ENCODE assay signal across 8 cellular contexts in the genomic region with DNA sequence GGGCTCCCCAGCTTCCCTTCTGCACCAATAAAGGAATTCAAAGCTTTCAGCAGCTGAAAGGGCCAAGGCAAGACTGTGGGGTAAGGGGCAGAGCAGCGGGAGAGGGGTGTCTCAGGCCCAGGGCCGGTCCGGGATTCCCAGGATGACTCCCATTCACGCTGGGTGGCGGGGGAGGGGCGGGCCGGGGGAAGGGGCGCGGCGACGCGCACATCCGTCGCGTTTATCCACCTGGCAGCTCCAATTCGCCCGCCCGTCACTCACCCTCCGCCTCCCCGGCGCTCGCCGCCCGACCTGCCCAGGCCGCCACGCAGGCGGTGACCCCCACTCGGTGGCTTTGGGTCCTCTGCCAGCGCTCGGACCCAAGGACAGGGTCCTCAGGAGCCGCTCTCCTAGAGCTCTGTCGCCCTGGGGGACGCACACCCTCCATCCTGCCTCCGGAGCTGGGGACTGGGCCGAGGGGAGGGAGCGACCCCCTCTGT. TPM values are rescaled to one million over a fixed set of nuclear protein-coding genes. Genes with fewer than 3 reads are reported as not detected.
DNase-seq lines count a peak whose midpoint lies in the region; ATAC-seq and TF ChIP-seq lines count a peak whose summit lies in the region.

No MANE protein-coding gene starts in this region.

- WGBS in SK-N-SH (ENCODE audit: low lambda C conversion rate): 51% methylated on average over 27 of the region's 36 CpGs

- H4K20me1 ChIP-seq in SK-N-SH (ENCODE audit: insufficient read depth): peaks cover 10% of the 10 kb centered on the region; the same call in 1 of the 2 replicates

- H3K79me2 ChIP-seq in SK-N-SH (ENCODE audit: insufficient read depth): peaks cover 18% of the 10 kb centered on the region; the same call in 1 of the 2 replicates

- POLR2A ChIA-PET in SK-N-SH (lab: Yijun Ruan, JAX): no interaction called here

- TF ChIP-seq CTCF in SK-N-SH (IDR thresholded peaks at IDR 0.05) (no peak), foreskin fibroblast (IDR thresholded peaks at IDR 0.05; ENCODE audit: low read depth, low read length) (no peak)

- H2AFZ ChIP-seq in SK-N-SH (ENCODE audit: low read depth): peak overlapping the region; percentile 94; the same call in 1 of the 2 replicates

- H3K9me2 ChIP-seq in SK-N-SH: no peaks in the 10 kb centered on the region

- H3K9me3 ChIP-seq in SK-N-SH: no peaks in the 10 kb centered on the region

- peak overlapping the region in 1 of 2 experiments; percentile 56; a peak in 1 of 4 replicates for H3K27ac ChIP-seq in SK-N-SH (ENCODE audit: low read depth in 2 of 2, low read length in 1 of 2)
- no peak overlapping the region for H3K27ac ChIP-seq in rectal smooth muscle tissue (ENCODE audit: low read depth, low read length)

- peaks cover 0 to 2% of the 10 kb centered on the region in 2 experiments for H3K36me3 ChIP-seq in SK-N-SH (replicated peaks in 1 of 2; ENCODE audit: control insufficient read depth in 1 of 2, insufficient read depth in 2 of 2, low read length in 1 of 2)
- H3K36me3 ChIP-seq in rectal smooth muscle tissue (ENCODE audit: control insufficient read depth, insufficient read depth, low read length): no peaks in the 10 kb centered on the region

- no peak for ATAC-seq in HG02588 (IDR thresholded peaks at IDR 0.05; ENCODE audit: unreplicated experiment)

- H3K9ac ChIP-seq in SK-N-SH (peak overlapping the region; percentile 60; the same call in 1 of the 2 replicates), rectal smooth muscle tissue (ENCODE audit: low read length) (no peak overlapping the region)

- H3F3A ChIP-seq in SK-N-SH (replicated peaks; ENCODE audit: insufficient read depth): peaks cover 5% of the 10 kb centered on the region

- H3K27me3 ChIP-seq in SK-N-SH (ENCODE audit: insufficient read depth) (no peaks in the 10 kb centered on the region), rectal smooth muscle tissue (ENCODE audit: control insufficient read depth, insufficient read depth, low read length) (peaks cover 27% of the 10 kb centered on the region)

- peaks cover 29 to 53% of the 10 kb centered on the region in 2 experiments for H3K4me1 ChIP-seq in SK-N-SH (ENCODE audit: control insufficient read depth in 1 of 2, insufficient read depth in 2 of 2, low read depth in 1 of 2, low read length in 1 of 2)
- H3K4me1 ChIP-seq in rectal smooth muscle tissue (ENCODE audit: control insufficient read depth, insufficient read depth, low read length): peaks cover 6% of the 10 kb centered on the region

- DNase-seq in NCI-H146 (lab: John Stamatoyannopoulos, UW) (peak; percentile 53), NCI-H146 treated with DMSO at 0.1 percent for 48 hours (lab: John Stamatoyannopoulos, UW; ENCODE audit: unreplicated experiment) (no peak), SK-N-SH (peak; percentile 56), foreskin fibroblast (peak in 1 of 2 donors; percentile 39), iPS-NIHi7 (ENCODE audit: extremely low spot score) (no peak), foreskin melanocyte (no peak)

- no peak for TF ChIP-seq EP300 in SK-N-SH (IDR thresholded peaks at IDR 0.05; ENCODE audit: borderline replicate concordance in 1 of 2, low read depth in 1 of 2, low read length in 1 of 2)

- CTCF ChIA-PET in SK-N-SH (lab: Yijun Ruan, JAX): interaction anchor here (0.9 to 25.0 kb wide), 13 partner anchors 11 to 211 kb away, joined by 3 to 707 read pairs (median 7); no protein-coding TSS in a partner anchor

- no peak for TF ChIP-seq RAD21 in SK-N-SH (IDR thresholded peaks at IDR 0.05; ENCODE audit: low read length)

- H3K4me2 ChIP-seq in SK-N-SH: peak overlapping the region; percentile 99

- H3K4me3 ChIP-seq in SK-N-SH (ENCODE audit: low read depth in 2 of 2, low read length in 1 of 2) (peak overlapping the region; percentile 45 to 51), foreskin fibroblast (ENCODE audit: low read depth in 1 of 2, low read length in 2 of 2) (peak overlapping the region; percentile 58 to 74), rectal smooth muscle tissue (ENCODE audit: low read length) (peak overlapping the region; percentile 74)

TF ChIP-seq in SK-N-SH, 30 proteins besides CTCF, POLR2A, EP300 and RAD21 (continues in another document):
- TF ChIP-seq, protein P1, sequence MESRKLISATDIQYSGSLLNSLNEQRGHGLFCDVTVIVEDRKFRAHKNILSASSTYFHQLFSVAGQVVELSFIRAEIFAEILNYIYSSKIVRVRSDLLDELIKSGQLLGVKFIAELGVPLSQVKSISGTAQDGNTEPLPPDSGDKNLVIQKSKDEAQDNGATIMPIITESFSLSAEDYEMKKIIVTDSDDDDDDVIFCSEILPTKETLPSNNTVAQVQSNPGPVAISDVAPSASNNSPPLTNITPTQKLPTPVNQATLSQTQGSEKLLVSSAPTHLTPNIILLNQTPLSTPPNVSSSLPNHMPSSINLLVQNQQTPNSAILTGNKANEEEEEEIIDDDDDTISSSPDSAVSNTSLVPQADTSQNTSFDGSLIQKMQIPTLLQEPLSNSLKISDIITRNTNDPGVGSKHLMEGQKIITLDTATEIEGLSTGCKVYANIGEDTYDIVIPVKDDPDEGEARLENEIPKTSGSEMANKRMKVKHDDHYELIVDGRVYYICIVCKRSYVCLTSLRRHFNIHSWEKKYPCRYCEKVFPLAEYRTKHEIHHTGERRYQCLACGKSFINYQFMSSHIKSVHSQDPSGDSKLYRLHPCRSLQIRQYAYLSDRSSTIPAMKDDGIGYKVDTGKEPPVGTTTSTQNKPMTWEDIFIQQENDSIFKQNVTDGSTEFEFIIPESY (IDR thresholded peaks at IDR 0.05; ENCODE audit: borderline replicate concordance, low read depth): no peak
- TF ChIP-seq FOXJ3 (CRISPR knock-in tag; IDR thresholded peaks at IDR 0.05) (no peak), SIN3A (IDR thresholded peaks at IDR 0.05; ENCODE audit: borderline replicate concordance, low read depth, low read length) (no peak), SMC3 (IDR thresholded peaks at IDR 0.05; ENCODE audit: low read depth, low read length) (no peak), FOSL2 (IDR thresholded peaks at IDR 0.05; ENCODE audit: borderline replicate concordance, low read depth) (no peak), YY1 (IDR thresholded peaks at IDR 0.05; ENCODE audit: low read depth) (no peak), POLR2AphosphoS5 (IDR thresholded peaks at IDR 0.05; ENCODE audit: low read depth, low read length) (no peak), USF1 (IDR thresholded peaks at IDR 0.05; ENCODE audit: borderline replicate concordance, low read depth) (no peak), RXRA (IDR thresholded peaks at IDR 0.05; ENCODE audit: borderline replicate concordance, low read depth) (no peak), GATA2 (CRISPR knock-in tag; IDR thresholded peaks at IDR 0.05) (no peak), CHD2 (IDR thresholded peaks at IDR 0.05; ENCODE audit: low read length, partially characterized antibody) (no peak), TCF12 (IDR thresholded peaks at IDR 0.05) (no peak), EZH2phosphoT487 (IDR thresholded peaks at IDR 0.05; ENCODE audit: borderline replicate concordance, low read depth) (no peak), FOXM1 (IDR thresholded peaks at IDR 0.05; ENCODE audit: low read depth) (no peak), RFX5 (IDR thresholded peaks at IDR 0.05; ENCODE audit: low read length) (no peak)
- TF ChIP-seq, protein P2, sequence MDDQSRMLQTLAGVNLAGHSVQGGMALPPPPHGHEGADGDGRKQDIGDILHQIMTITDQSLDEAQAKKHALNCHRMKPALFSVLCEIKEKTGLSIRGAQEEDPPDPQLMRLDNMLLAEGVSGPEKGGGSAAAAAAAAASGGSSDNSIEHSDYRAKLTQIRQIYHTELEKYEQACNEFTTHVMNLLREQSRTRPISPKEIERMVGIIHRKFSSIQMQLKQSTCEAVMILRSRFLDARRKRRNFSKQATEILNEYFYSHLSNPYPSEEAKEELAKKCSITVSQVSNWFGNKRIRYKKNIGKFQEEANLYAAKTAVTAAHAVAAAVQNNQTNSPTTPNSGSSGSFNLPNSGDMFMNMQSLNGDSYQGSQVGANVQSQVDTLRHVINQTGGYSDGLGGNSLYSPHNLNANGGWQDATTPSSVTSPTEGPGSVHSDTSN (IDR thresholded peaks at IDR 0.05): no peak; the same call in 1 of the 2 replicates

RNA-seq across cellular contexts. Expression of gene ADGRB2, which starts 3.7 kb away (rescaled TPM):
- polyA plus RNA-seq in SK-N-SH (2012; rRNA removed): 10.6 and 13.0 TPM in 2 replicates
- polyA plus RNA-seq in SK-N-SH (2012; cell fraction: cytosol; rRNA removed): 4.3 and 8.4 TPM in 2 replicates
- polyA plus RNA-seq in SK-N-SH (2012; cell fraction: nucleus; rRNA removed): 41.8 and 66.9 TPM in 2 replicates

RNA-seq across cellular contexts. Expression of gene SPOCD1, which starts 55.4 kb away (rescaled TPM):
- 10.7 and 12.5 TPM in 2 replicates for polyA plus RNA-seq in SK-N-SH (2012; rRNA removed)
- 3.8 and 5.7 TPM in 2 replicates for polyA plus RNA-seq in SK-N-SH (2012; cell fraction: cytosol; rRNA removed)
- 42.6 and 46.9 TPM in 2 replicates for polyA plus RNA-seq in SK-N-SH (2012; cell fraction: nucleus; rRNA removed)

RNA-seq across cellular contexts. Expression of gene COL16A1, which starts 56.6 kb away (rescaled TPM):
- 9.0 and 10.4 TPM in 2 replicates for polyA plus RNA-seq in SK-N-SH (2012; rRNA removed)
- 3.0 and 3.8 TPM in 2 replicates for polyA plus RNA-seq in SK-N-SH (2012; cell fraction: cytosol; rRNA removed)
- polyA plus RNA-seq in SK-N-SH (2012; cell fraction: nucleus; rRNA removed): 38.2 and 47.3 TPM in 2 replicates

Comparison
In these comparisons a context has a peak if more than half of its experiments do, and no peak if none do; other contexts are left out.
1. DNase-seq: peak in NCI-H146 (single experiment) and SK-N-SH (single experiment); none in NCI-H146 treated with DMSO at 0.1 percent for 48 hours (single experiment), iPS-NIHi7 (single experiment) and foreskin melanocyte (single experiment).
2. Peak in every context shown above with its lines, with median percentiles within 50 percentile points of each other: H3K4me3 ChIP-seq.